7 cellular contexts compared by ENCODE assay signal in genomic region chr21:10400622-10401361, GRCh38.
DNase-seq lines count a peak whose midpoint lies in the region; ATAC-seq, FAIRE-seq and TF ChIP-seq lines count a peak whose summit lies in the region.
"Not testable (repeated sequence)": the region's sequence is repeated elsewhere in the genome, so short reads cannot be mapped to it uniquely, and the experiment has no call there.

No MANE protein-coding gene starts in this region.

- not testable (repeated sequence) for H3K27ac ChIP-seq in right cardiac atrium (ENCODE audit: low read length); lower lobe of right lung

- H3K4me3 Mint-ChIP-seq in osteocyte (ENCODE audit: unreplicated experiment); stimulated activated effector memory CD8-positive, alpha-beta T cell treated with anti-CD3 and anti-CD28 coated beads, Interleukin-12 subunit alpha, Interleukin-12 subunit beta, amount 100 ng/mL, for 72 hours: not testable (repeated sequence)

- DNase-seq in RPMI7951 (ENCODE audit: low read depth) (peak; percentile 38), right cardiac atrium (peak in 1 of 3 donors; percentile 61), osteocyte (ENCODE audit: extremely low spot score, unreplicated experiment) (peak; percentile 93)
- DNase-seq in bronchial epithelial cell (ENCODE audit: low read depth); Right ventricle myocardium superior; lower lobe of right lung; stimulated activated effector memory CD8-positive, alpha-beta T cell treated with anti-CD3 and anti-CD28 coated beads, Interleukin-12 subunit alpha, Interleukin-12 subunit beta, amount 100 ng/mL, for 72 hours (ENCODE audit: low spot score in 2 of 2): not testable (repeated sequence)

- FAIRE-seq in bronchial epithelial cell (lab: Jason Lieb, UNC) = peak; percentile 62

- H3K27ac Mint-ChIP-seq in osteocyte (ENCODE audit: unreplicated experiment); stimulated activated effector memory CD8-positive, alpha-beta T cell treated with anti-CD3 and anti-CD28 coated beads, Interleukin-12 subunit alpha, Interleukin-12 subunit beta, amount 100 ng/mL, for 72 hours: not testable (repeated sequence)

- H3K9me3 Mint-ChIP-seq in osteocyte (ENCODE audit: unreplicated experiment); stimulated activated effector memory CD8-positive, alpha-beta T cell treated with anti-CD3 and anti-CD28 coated beads, Interleukin-12 subunit alpha, Interleukin-12 subunit beta, amount 100 ng/mL, for 72 hours: not testable (repeated sequence)

- H3K27me3 Mint-ChIP-seq in osteocyte (ENCODE audit: unreplicated experiment) = not testable (repeated sequence)

- H3K4me1 Mint-ChIP-seq in osteocyte (ENCODE audit: unreplicated experiment); stimulated activated effector memory CD8-positive, alpha-beta T cell treated with anti-CD3 and anti-CD28 coated beads, Interleukin-12 subunit alpha, Interleukin-12 subunit beta, amount 100 ng/mL, for 72 hours: not testable (repeated sequence)

- H3K4me1 ChIP-seq in right cardiac atrium (ENCODE audit: control insufficient read depth, insufficient read depth, low read length); lower lobe of right lung: not testable (repeated sequence)

- 75% methylated on average over 18 of the region's 18 CpGs for WGBS in right cardiac atrium

- intact Hi-C loops in Right ventricle myocardium superior (cut with DNase I); right cardiac atrium (cut with DNase I); lower lobe of right lung (cut with DNase I): not testable (repeated sequence)

- H3K36me3 ChIP-seq in bronchial epithelial cell (ENCODE audit: control insufficient read depth, insufficient read depth, low read length); lower lobe of right lung: not testable (repeated sequence)

- not testable (repeated sequence) for TF ChIP-seq CTCF in bronchial epithelial cell (IDR thresholded peaks at IDR 0.05; ENCODE audit: insufficient read depth, low read length, severe bottlenecking); lower lobe of right lung (IDR thresholded peaks at IDR 0.05); osteocyte (IDR thresholded peaks at IDR 0.05)

- ATAC-seq in Right ventricle myocardium superior (ENCODE audit: poor library complexity) (peak; percentile 25), right cardiac atrium (peak; percentile 7 to 36), lower lobe of right lung (peak; percentile 20 to 21)
- ATAC-seq in stimulated activated effector memory CD8-positive, alpha-beta T cell treated with anti-CD3 and anti-CD28 coated beads, Interleukin-12 subunit alpha, Interleukin-12 subunit beta, amount 100 ng/mL, for 72 hours = peak; percentile 3

- H3K4me3 ChIP-seq in bronchial epithelial cell (ENCODE audit: low read depth, low read length); right cardiac atrium (ENCODE audit: low read length); lower lobe of right lung: not testable (repeated sequence)

- H3K27me3 ChIP-seq in bronchial epithelial cell (ENCODE audit: control insufficient read depth, insufficient read depth, low read length); right cardiac atrium (ENCODE audit: control insufficient read depth, insufficient read depth); lower lobe of right lung (ENCODE audit: low read depth): not testable (repeated sequence)

- not testable (repeated sequence) for H3K9me3 ChIP-seq in right cardiac atrium (ENCODE audit: control insufficient read depth, low read length)
- peaks cover 38% of the 10 kb centered on the region for H3K9me3 ChIP-seq in lower lobe of right lung

- H3K36me3 Mint-ChIP-seq in osteocyte (ENCODE audit: unreplicated experiment); stimulated activated effector memory CD8-positive, alpha-beta T cell treated with anti-CD3 and anti-CD28 coated beads, Interleukin-12 subunit alpha, Interleukin-12 subunit beta, amount 100 ng/mL, for 72 hours: not testable (repeated sequence)
